8 cellular contexts compared by ENCODE assay signal in genomic region chr2:222655748-222656543, GRCh38. TPM values are rescaled to one million over a fixed set of nuclear protein-coding genes. Genes with fewer than 3 reads are reported as not detected.
DNase-seq lines count a peak whose midpoint lies in the region; ATAC-seq and TF ChIP-seq lines count a peak whose summit lies in the region.

Gene FARSB, minus strand, starts transcription at chr2:222656092. Its CDS starts 19 bp downstream, at chr2:222656073.

- WGBS in prostate gland = under 1% methylated on average over 50 of the region's 50 CpGs
- under 1% methylated on average over 50 of the region's 50 CpGs for WGBS in urinary bladder

- no peak for TF ChIP-seq CTCF in GM13977 (IDR thresholded peaks at IDR 0.05; ENCODE audit: extremely low read depth, insufficient read depth, missing control alignments)
- TF ChIP-seq CTCF in left ventricle myocardium inferior (IDR thresholded peaks at IDR 0.05; ENCODE audit: borderline replicate concordance) = no peak
- no peak for TF ChIP-seq CTCF in prostate gland (IDR thresholded peaks at IDR 0.05)

- H3K27me3 Mint-ChIP-seq in T-helper 1 cell treated with Interleukin-12 subunit alpha and Interleukin-12 subunit beta and Interleukin-4 antibody, amounts not matched to agents 30 μg/mL and 1 μg/mL, for 36 hours (ENCODE audit: low read depth) = no peaks in the 10 kb centered on the region

- H3K9me3 ChIP-seq in left ventricle myocardium inferior (replicated peaks) = no peaks in the 10 kb centered on the region
- no peaks in the 10 kb centered on the region for H3K9me3 ChIP-seq in prostate gland

- H3K36me3 ChIP-seq in left ventricle myocardium inferior = no peaks in the 10 kb centered on the region
- H3K36me3 ChIP-seq in prostate gland = no peaks in the 10 kb centered on the region
- no peaks in the 10 kb centered on the region for H3K36me3 ChIP-seq in urinary bladder (ENCODE audit: insufficient read depth)

- intact Hi-C loops in left ventricle myocardium inferior (cut with micrococcal nuclease) = no loop called here
- intact Hi-C loops in prostate gland (cut with DNase I) = no loop called here

- in situ Hi-C loops in GM13977 (cut with MboI; ENCODE audit: low pct_unique_long_range_greater_than_20kb, low sequenced_read_pairs, unreplicated experiment) = no loop called here

- H3K27ac ChIP-seq in left ventricle myocardium inferior (replicated peaks) (peak within 1 kb of the TSS; percentile 93), prostate gland (peak within 1 kb of the TSS; percentile 93 to 95), urinary bladder (ENCODE audit: low read depth) (peak within 1 kb of the TSS; percentile 71)

- H3K4me1 Mint-ChIP-seq in T-helper 1 cell treated with Interleukin-12 subunit alpha and Interleukin-12 subunit beta and Interleukin-4 antibody, amounts not matched to agents 30 μg/mL and 1 μg/mL, for 36 hours (ENCODE audit: low read depth) = peaks cover 23% of the 10 kb centered on the region

- H3K9me3 Mint-ChIP-seq in T-helper 1 cell treated with Interleukin-12 subunit alpha and Interleukin-12 subunit beta and Interleukin-4 antibody, amounts not matched to agents 30 μg/mL and 1 μg/mL, for 36 hours = no peaks in the 10 kb centered on the region

- H3K36me3 Mint-ChIP-seq in T-helper 1 cell treated with Interleukin-12 subunit alpha and Interleukin-12 subunit beta and Interleukin-4 antibody, amounts not matched to agents 30 μg/mL and 1 μg/mL, for 36 hours (ENCODE audit: low read depth) = peaks cover 8% of the 10 kb centered on the region

- peak; percentile 81 for ATAC-seq in HG02884 (IDR thresholded peaks at IDR 0.05; ENCODE audit: unreplicated experiment)

- DNase-seq in GM13977 (ENCODE audit: low spot score) = peak; percentile 91
- DNase-seq in NCI-H1694 (lab: John Stamatoyannopoulos, UW) = peak; percentile 97
- peak; percentile 91 for DNase-seq in amniotic stem cell (lab: John Stamatoyannopoulos, UW)
- DNase-seq in left ventricle myocardium inferior = peak; percentile 94
- DNase-seq in prostate gland (ENCODE audit: low spot score) = peak; percentile 95

- no peaks in the 10 kb centered on the region for H3K27me3 ChIP-seq in left ventricle myocardium inferior (ENCODE audit: low read depth)
- no peaks in the 10 kb centered on the region for H3K27me3 ChIP-seq in prostate gland (replicated peaks; ENCODE audit: insufficient read depth)

- peak within 1 kb of the TSS; percentile 99 for H3K4me3 Mint-ChIP-seq in T-helper 1 cell treated with Interleukin-12 subunit alpha and Interleukin-12 subunit beta and Interleukin-4 antibody, amounts not matched to agents 30 μg/mL and 1 μg/mL, for 36 hours

- H3K4me3 ChIP-seq in left ventricle myocardium inferior (peak within 1 kb of the TSS; percentile 91), prostate gland (peak within 1 kb of the TSS; percentile 69 to 77), urinary bladder (ENCODE audit: low read depth, low read length) (peak within 1 kb of the TSS; percentile 78)

- H3K4me1 ChIP-seq in left ventricle myocardium inferior = peaks cover 37% of the 10 kb centered on the region
- no peaks in the 10 kb centered on the region for H3K4me1 ChIP-seq in prostate gland (replicated peaks)
- H3K4me1 ChIP-seq in urinary bladder (ENCODE audit: insufficient read depth) = no peaks in the 10 kb centered on the region

- peak within 1 kb of the TSS; percentile 98 for H3K27ac Mint-ChIP-seq in T-helper 1 cell treated with Interleukin-12 subunit alpha and Interleukin-12 subunit beta and Interleukin-4 antibody, amounts not matched to agents 30 μg/mL and 1 μg/mL, for 36 hours

- TF ChIP-seq POLR2A in prostate gland (IDR thresholded peaks at IDR 0.05) = no peak

RNA-seq across cellular contexts. Expression of gene FARSB, which starts in this region (rescaled TPM):
- 19.3 TPM for total RNA-seq in left ventricle myocardium inferior
- 10 to 100 TPM; 11.9 to 16.2 TPM for total RNA-seq in prostate gland
- total RNA-seq in urinary bladder = 17.1 TPM
- polyA plus RNA-seq in urinary bladder = 15.1 TPM

Comparison
In these comparisons a context has a peak if more than half of its experiments do, and no peak if none do; other contexts are left out.
1. Peak in every context shown above with its lines: DNase-seq, ATAC-seq, H3K4me3 ChIP-seq and H3K27ac ChIP-seq.